12 cellular contexts compared by ENCODE assay signal in the genomic region with DNA sequence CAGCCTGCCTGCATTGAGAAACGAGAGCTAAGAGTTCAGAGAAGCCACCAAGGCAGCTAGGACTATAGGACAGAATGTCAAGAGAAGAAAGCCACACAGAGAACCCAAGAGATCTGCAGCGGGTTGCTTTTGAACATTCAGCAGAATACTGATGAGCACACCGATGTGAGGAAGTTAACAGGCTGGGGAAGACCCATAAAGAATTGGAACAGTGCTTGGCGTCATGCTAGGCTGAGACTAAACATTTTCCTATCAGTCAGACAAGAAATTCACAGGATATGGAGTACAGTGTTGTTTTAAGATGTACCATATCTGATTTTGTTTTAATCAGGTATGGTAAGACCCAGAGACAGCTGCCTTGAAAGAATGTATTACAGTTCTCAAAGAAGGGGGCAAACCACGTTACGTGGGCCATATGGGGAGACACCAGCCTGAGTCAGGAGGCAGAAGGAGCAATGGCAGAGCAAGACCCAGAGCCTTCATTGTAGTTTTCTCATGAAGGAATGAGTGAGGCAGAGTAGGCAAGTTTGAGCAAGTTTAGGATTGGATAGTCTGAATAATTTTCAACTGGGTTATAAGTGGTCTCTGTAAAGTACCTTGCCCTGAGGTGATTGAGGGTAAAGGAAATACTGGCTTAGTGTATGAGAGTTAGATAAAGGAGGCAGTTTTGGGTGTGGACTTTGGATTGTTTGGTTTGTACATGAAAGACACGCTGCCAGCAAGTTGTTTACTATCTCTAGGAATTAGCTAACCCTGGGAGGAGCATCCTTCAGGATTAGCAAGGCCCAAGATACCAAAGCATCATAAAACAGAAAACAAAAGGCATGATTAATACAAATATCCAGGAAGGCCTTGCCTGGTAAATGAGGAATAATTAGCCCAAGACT. TPM values are rescaled to one million over a fixed set of nuclear protein-coding genes. Genes with fewer than 3 reads are reported as not detected.
A peak's percentile ranks its signal among the peaks of the same experiment; 100 is the strongest.
DNase-seq lines count a peak whose midpoint lies in the region; ATAC-seq and TF ChIP-seq lines count a peak whose summit lies in the region.
"Had no signal": no experiment of that assay in that cellular context is flagged by ENCODE, and none has a peak within 500 bp of the region (broad histone marks: within the 10 kb centered on the region; RNA-seq: fewer than 3 reads in every experiment).

No MANE protein-coding gene starts in this region.

- H3K36me3 ChIP-seq in CD8-positive, alpha-beta T cell (ENCODE audit: insufficient read depth, low read length): peaks cover 7% of the 10 kb centered on the region
- peaks cover 14% of the 10 kb centered on the region for H3K36me3 ChIP-seq in IMR-90 (ENCODE audit: control insufficient read depth, insufficient read depth, low read length)
- peaks cover 22% of the 10 kb centered on the region for H3K36me3 ChIP-seq in endodermal cell (ENCODE audit: control insufficient read depth, insufficient read depth, low read length)

- H3K56ac ChIP-seq in IMR-90 (ENCODE audit: extremely low read depth, insufficient read depth, low read length): no peak overlapping the region

- CTCF ChIA-PET in CD8-positive, alpha-beta T cell (lab: Charles Lee): no interaction called here
- CTCF ChIA-PET in IMR-90 (lab: Yijun Ruan, JAX): no interaction called here

- no peak overlapping the region for H3K4me3 ChIP-seq in CD8-positive, alpha-beta T cell (ENCODE audit: low read depth, low read length)
- no peak overlapping the region for H3K4me3 ChIP-seq in IMR-90 (ENCODE audit: insufficient read depth, low read depth, low read length)
- H3K4me3 ChIP-seq in endodermal cell (ENCODE audit: low read length): no peak overlapping the region

- H3K4me1 Mint-ChIP-seq in CD8-positive, alpha-beta T cell (ENCODE audit: low read depth): no peaks in the 10 kb centered on the region
- peaks cover 12% of the 10 kb centered on the region for H3K4me1 Mint-ChIP-seq in endodermal cell
- H3K4me1 Mint-ChIP-seq in osteocyte (ENCODE audit: unreplicated experiment): peaks cover 3% of the 10 kb centered on the region
- H3K4me1 Mint-ChIP-seq: stimulated activated naive CD8-positive, alpha-beta T cell treated with anti-CD3 and anti-CD28 coated beads, Interleukin-15, amount 100 ng/mL, for 72 hours had no signal

- no peaks in the 10 kb centered on the region for H3K4me1 ChIP-seq in CD8-positive, alpha-beta T cell (ENCODE audit: insufficient read depth, low read length)
- H3K4me1 ChIP-seq in IMR-90 (ENCODE audit: control insufficient read depth, insufficient read depth, low read length) (peaks cover 19% of the 10 kb centered on the region), endodermal cell (ENCODE audit: control insufficient read depth, insufficient read depth, low read length) (no peaks in the 10 kb centered on the region)

- in situ Hi-C loops in IMR-90 (cut with MboI; ENCODE audit: low sequenced_read_pairs): no loop called here

- no peak overlapping the region for H3K27ac ChIP-seq in CD8-positive, alpha-beta T cell (ENCODE audit: low read depth, low read length)
- H3K27ac ChIP-seq in IMR-90 (ENCODE audit: insufficient read depth, low read length) (peak overlapping the region; percentile 24; the same call in 1 of the 2 replicates), endodermal cell (ENCODE audit: low read depth, low read length) (no peak overlapping the region)

- peaks cover 25% of the 10 kb centered on the region for H3K36me3 Mint-ChIP-seq in CD8-positive, alpha-beta T cell
- H3K36me3 Mint-ChIP-seq in endodermal cell (ENCODE audit: low read depth) (peaks cover 17% of the 10 kb centered on the region), osteocyte (ENCODE audit: unreplicated experiment) (peaks cover 13% of the 10 kb centered on the region)

- H3K23ac ChIP-seq in IMR-90 (ENCODE audit: low read depth, low read length): no peak overlapping the region

- H3K9me3 ChIP-seq in CD8-positive, alpha-beta T cell (ENCODE audit: low read length): no peaks in the 10 kb centered on the region
- H3K9me3 ChIP-seq in IMR-90 (ENCODE audit: control insufficient read depth, insufficient read depth, low read length) (no peaks in the 10 kb centered on the region), endodermal cell (ENCODE audit: control insufficient read depth, low read length) (no peaks in the 10 kb centered on the region)

- peaks cover 4% of the 10 kb centered on the region; the same call in 1 of the 2 replicates for H4K20me1 ChIP-seq in IMR-90 (ENCODE audit: insufficient read depth, low read length)

- dilution Hi-C loops in IMR-90 (cut with HindIII; ENCODE audit: low sequenced_read_pairs, unreplicated experiment): no loop called here

- no peaks in the 10 kb centered on the region for H3K79me1 ChIP-seq in IMR-90 (ENCODE audit: low read depth in 1 of 2, low read length in 2 of 2)

- peak overlapping the region in 1 of 2 experiments; percentile 29; a peak in 1 of 4 replicates for H4K8ac ChIP-seq in IMR-90 (ENCODE audit: low read depth in 2 of 2, low read length in 2 of 2)

- H3K4ac ChIP-seq in IMR-90 (ENCODE audit: low read depth, low read length): peak overlapping the region; percentile 35; the same call in 1 of the 2 replicates

- intact Hi-C loops in CD8-positive, alpha-beta T cell (cut with DNase I, micrococcal nuclease): no loop called here
- intact Hi-C loops in IMR-90 (cut with micrococcal nuclease): no loop called here

- H3K27me3 ChIP-seq in CD8-positive, alpha-beta T cell (ENCODE audit: insufficient read depth, low read length): no peaks in the 10 kb centered on the region
- no peaks in the 10 kb centered on the region for H3K27me3 ChIP-seq in IMR-90 (ENCODE audit: control insufficient read depth, insufficient read depth, low read length)
- H3K27me3 ChIP-seq in endodermal cell (ENCODE audit: control insufficient read depth, insufficient read depth, low read length, poor library complexity, severe bottlenecking): no peaks in the 10 kb centered on the region

- H3K9ac ChIP-seq in IMR-90 (ENCODE audit: low read depth, low read length) (no peak overlapping the region), endodermal cell (ENCODE audit: extremely low read depth, low read length, poor library complexity, severe bottlenecking) (no peak overlapping the region)

- TF ChIP-seq CTCF in CD8-positive, alpha-beta T cell (IDR thresholded peaks at IDR 0.05): no peak
- TF ChIP-seq CTCF in IMR-90 (conservative IDR thresholded peaks at IDR 0.05; ENCODE audit: low read depth, low read length): no peak
- TF ChIP-seq CTCF in endodermal cell (conservative IDR thresholded peaks at IDR 0.05): no peak
- no peak for TF ChIP-seq CTCF in osteocyte (IDR thresholded peaks at IDR 0.05)

- 92% methylated on average over 4 of the region's 7 CpGs; no CpG with 5 or more reads in 1 of the 2 experiments for WGBS in IMR-90 (ENCODE audit: extremely low coverage in 2 of 2, insufficient read length in 1 of 2), 2 experiments
- 88 to 96% methylated on average over 6 to 7 of the region's 7 CpGs for WGBS in endodermal cell (ENCODE audit: insufficient coverage in 1 of 2, insufficient read length in 1 of 2), 2 experiments

- no peak for ATAC-seq in CD8-positive, alpha-beta T cell
- ATAC-seq in IMR-90 (ENCODE audit: low read depth): peak; percentile 33
- ATAC-seq: stimulated activated naive CD8-positive, alpha-beta T cell treated with anti-CD3 and anti-CD28 coated beads, Interleukin-15, amount 100 ng/mL, for 72 hours had no signal

- no peak overlapping the region for H2BK20ac ChIP-seq in IMR-90 (ENCODE audit: low read depth, low read length)

- peaks cover 20% of the 10 kb centered on the region for H3K9me1 ChIP-seq in IMR-90 (ENCODE audit: insufficient read depth, low read length)

- H3K4me2 ChIP-seq in IMR-90 (ENCODE audit: low read depth, low read length): no peak overlapping the region

- peak overlapping the region; percentile 47 for H2BK5ac ChIP-seq in IMR-90 (ENCODE audit: low read depth, low read length, poor library complexity, severe bottlenecking)

- no peak overlapping the region for H4K91ac ChIP-seq in IMR-90 (ENCODE audit: insufficient read depth, low read depth, low read length)

- no peak overlapping the region for H2BK15ac ChIP-seq in IMR-90 (ENCODE audit: low read depth, low read length)

- no peak overlapping the region for H2AFZ ChIP-seq in IMR-90 (replicated peaks; ENCODE audit: low read length, poor library complexity)

- H3K18ac ChIP-seq in IMR-90 (ENCODE audit: low read depth, low read length): peak overlapping the region; percentile 73; the same call in 1 of the 2 replicates

- H3K4me3 Mint-ChIP-seq in CD8-positive, alpha-beta T cell: no peak overlapping the region
- no peak overlapping the region for H3K4me3 Mint-ChIP-seq in endodermal cell
- H3K4me3 Mint-ChIP-seq in osteocyte (ENCODE audit: unreplicated experiment): no peak overlapping the region
- H3K4me3 Mint-ChIP-seq: stimulated activated naive CD8-positive, alpha-beta T cell treated with anti-CD3 and anti-CD28 coated beads, Interleukin-15, amount 100 ng/mL, for 72 hours had no signal

- no peak overlapping the region for H2AK5ac ChIP-seq in IMR-90 (ENCODE audit: low read depth, low read length)

- DNase-seq in CD8-positive, alpha-beta T cell: no peak
- DNase-seq in IMR-90 (peak; percentile 20), endodermal cell (no peak), osteocyte (ENCODE audit: extremely low spot score, unreplicated experiment) (no peak), SIG-M5 (lab: John Stamatoyannopoulos, UW) (no peak), T-helper 9 cell (no peak), NCI-H2171 (lab: John Stamatoyannopoulos, UW) (no peak)
- no peak for DNase-seq in stimulated activated naive CD4-positive, alpha-beta T cell (lab: John Stamatoyannopoulos, UW)
- DNase-seq: caudate nucleus; foreskin melanocyte; stimulated activated naive CD8-positive, alpha-beta T cell treated with anti-CD3 and anti-CD28 coated beads, Interleukin-15, amount 100 ng/mL, for 72 hours; T-helper 2 cell had no signal

- no peak overlapping the region; the same call in 1 of the 2 replicates for H3K14ac ChIP-seq in IMR-90 (replicated peaks; ENCODE audit: low read depth, low read length)

- BruUV-seq in IMR-90 (replicated peaks; lab: Mats Ljungman, UMichigan): no TSS peak

- TF ChIP-seq POLR2A in IMR-90 (IDR thresholded peaks at IDR 0.05; ENCODE audit: low read depth, low read length): no peak

- peak overlapping the region; percentile 58 for H3K27ac Mint-ChIP-seq in CD8-positive, alpha-beta T cell
- H3K27ac Mint-ChIP-seq in endodermal cell (peak overlapping the region; percentile 80), osteocyte (ENCODE audit: unreplicated experiment) (peak overlapping the region; percentile 5)

- H4K5ac ChIP-seq in IMR-90 (ENCODE audit: low read depth, low read length): no peak overlapping the region; the same call in 1 of the 2 replicates

- POLR2A ChIA-PET in CD8-positive, alpha-beta T cell (lab: Charles Lee): no interaction called here
- POLR2A ChIA-PET in IMR-90 (lab: Charles Lee; ENCODE audit: unreplicated experiment): no interaction called here

- no peaks in the 10 kb centered on the region for H3K9me3 Mint-ChIP-seq in CD8-positive, alpha-beta T cell
- no peaks in the 10 kb centered on the region for H3K9me3 Mint-ChIP-seq in endodermal cell
- no peaks in the 10 kb centered on the region for H3K9me3 Mint-ChIP-seq in osteocyte (ENCODE audit: unreplicated experiment)
- H3K9me3 Mint-ChIP-seq: stimulated activated naive CD8-positive, alpha-beta T cell treated with anti-CD3 and anti-CD28 coated beads, Interleukin-15, amount 100 ng/mL, for 72 hours had no signal

- no peak overlapping the region; the same call in 1 of the 2 replicates for H2BK120ac ChIP-seq in IMR-90 (ENCODE audit: low read depth, low read length)

- H2AK9ac ChIP-seq in IMR-90 (replicated peaks; ENCODE audit: low read depth, low read length, poor library complexity): no peak overlapping the region

- no peak for TF ChIP-seq RAD21 in IMR-90 (IDR thresholded peaks at IDR 0.05; ENCODE audit: low read length)

- no peaks in the 10 kb centered on the region for H3K27me3 Mint-ChIP-seq in CD8-positive, alpha-beta T cell (ENCODE audit: low read depth)
- H3K27me3 Mint-ChIP-seq in endodermal cell (ENCODE audit: insufficient read depth) (no peaks in the 10 kb centered on the region), osteocyte (ENCODE audit: unreplicated experiment) (no peaks in the 10 kb centered on the region)
- H3K27me3 Mint-ChIP-seq: stimulated activated naive CD8-positive, alpha-beta T cell treated with anti-CD3 and anti-CD28 coated beads, Interleukin-15, amount 100 ng/mL, for 72 hours had no signal

RNA-seq across cellular contexts. Expression of gene LRRC75B, which starts 14.3 kb away (rescaled TPM):
- not detected for total RNA-seq in CD8-positive, alpha-beta T cell
- total RNA-seq in IMR-90 (2012; rRNA removed) (1.4 and 1.6 TPM in 2 replicates), endodermal cell (10 to 100 TPM; 27.4 to 31.2 TPM), osteocyte (10.3 and 11.0 TPM in 2 replicates)
- 9.4 and 10.7 TPM in 2 replicates for polyA plus RNA-seq in IMR-90 (2012; rRNA removed)
- 4.4 and 12.6 TPM in 2 replicates for polyA plus RNA-seq in IMR-90 (2012; cell fraction: cytosol; rRNA removed)
- polyA plus RNA-seq in IMR-90 (2012; cell fraction: nucleus; rRNA removed; ENCODE audit: low replicate concordance): 49.1 and 126 TPM in 2 replicates
- polyA plus RNA-seq in endodermal cell (2013, experiment 1 of 2): 30.7 TPM
- 24.6 TPM for polyA plus RNA-seq in endodermal cell (2013, experiment 2 of 2)

RNA-seq across cellular contexts. Expression of gene SNRPD3, which starts 22.8 kb away (rescaled TPM):
- 10 to 100 TPM; 33.1 to 35.0 TPM for total RNA-seq in CD8-positive, alpha-beta T cell
- 158 and 177 TPM in 2 replicates for total RNA-seq in IMR-90 (2012; rRNA removed)
- polyA plus RNA-seq in IMR-90 (2012; rRNA removed): 222 and 283 TPM in 2 replicates
- polyA plus RNA-seq in IMR-90 (2012; cell fraction: cytosol; rRNA removed): 148 and 255 TPM in 2 replicates
- 57.9 and 153 TPM in 2 replicates for polyA plus RNA-seq in IMR-90 (2012; cell fraction: nucleus; rRNA removed; ENCODE audit: low replicate concordance)
- total RNA-seq in endodermal cell: 100 to 1,000 TPM; 158 to 180 TPM
- 174 TPM for polyA plus RNA-seq in endodermal cell (2013, experiment 1 of 2)
- polyA plus RNA-seq in endodermal cell (2013, experiment 2 of 2): 166 TPM
- total RNA-seq in osteocyte: 73.3 and 84.9 TPM in 2 replicates

RNA-seq across cellular contexts. Expression of gene GUCD1, which starts 23.7 kb away (rescaled TPM):
- total RNA-seq in CD8-positive, alpha-beta T cell: 10 to 100 TPM; 62.4 to 66.5 TPM
- total RNA-seq in IMR-90 (2012; rRNA removed) (115 and 143 TPM in 2 replicates), endodermal cell (10 to 100 TPM; 64.7 to 73.6 TPM), osteocyte (79.3 and 81.5 TPM in 2 replicates)
- polyA plus RNA-seq in IMR-90 (2012; rRNA removed): 97.6 and 114 TPM in 2 replicates
- polyA plus RNA-seq in IMR-90 (2012; cell fraction: cytosol; rRNA removed): 84.8 and 104 TPM in 2 replicates
- polyA plus RNA-seq in IMR-90 (2012; cell fraction: nucleus; rRNA removed; ENCODE audit: low replicate concordance): 45.4 and 104 TPM in 2 replicates
- polyA plus RNA-seq in endodermal cell (2013, experiment 1 of 2): 38.1 TPM
- 44.2 TPM for polyA plus RNA-seq in endodermal cell (2013, experiment 2 of 2)

RNA-seq across cellular contexts. Expression of gene GGT1, which starts 24.4 kb away (rescaled TPM):
- total RNA-seq in CD8-positive, alpha-beta T cell: 1 to 10 TPM; 5.9 to 6.5 TPM
- total RNA-seq in IMR-90 (2012; rRNA removed) (1.7 and 3.4 TPM in 2 replicates), endodermal cell (10 to 100 TPM; 22.4 to 52.8 TPM), osteocyte (1.9 and 2.6 TPM in 2 replicates)
- polyA plus RNA-seq in IMR-90 (2012; rRNA removed): 7.3 and 8.1 TPM in 2 replicates
- polyA plus RNA-seq in IMR-90 (2012; cell fraction: cytosol; rRNA removed): 3.7 and 12.1 TPM in 2 replicates
- polyA plus RNA-seq in IMR-90 (2012; cell fraction: nucleus; rRNA removed; ENCODE audit: low replicate concordance): 11.7 and 22.2 TPM in 2 replicates
- 6.2 TPM for polyA plus RNA-seq in endodermal cell (2013, experiment 1 of 2)
- polyA plus RNA-seq in endodermal cell (2013, experiment 2 of 2): 6.4 TPM

Comparison
In these comparisons a context has a peak if more than half of its experiments do, and no peak if none do; other contexts are left out.
1. H3K27ac Mint-ChIP-seq: peak in every context shown above with its lines; median percentile 80 in endodermal cell; 58 in CD8-positive, alpha-beta T cell; 5 in osteocyte.